Comparison of ENCODE assay signal across 1 cellular context in the genomic region with DNA sequence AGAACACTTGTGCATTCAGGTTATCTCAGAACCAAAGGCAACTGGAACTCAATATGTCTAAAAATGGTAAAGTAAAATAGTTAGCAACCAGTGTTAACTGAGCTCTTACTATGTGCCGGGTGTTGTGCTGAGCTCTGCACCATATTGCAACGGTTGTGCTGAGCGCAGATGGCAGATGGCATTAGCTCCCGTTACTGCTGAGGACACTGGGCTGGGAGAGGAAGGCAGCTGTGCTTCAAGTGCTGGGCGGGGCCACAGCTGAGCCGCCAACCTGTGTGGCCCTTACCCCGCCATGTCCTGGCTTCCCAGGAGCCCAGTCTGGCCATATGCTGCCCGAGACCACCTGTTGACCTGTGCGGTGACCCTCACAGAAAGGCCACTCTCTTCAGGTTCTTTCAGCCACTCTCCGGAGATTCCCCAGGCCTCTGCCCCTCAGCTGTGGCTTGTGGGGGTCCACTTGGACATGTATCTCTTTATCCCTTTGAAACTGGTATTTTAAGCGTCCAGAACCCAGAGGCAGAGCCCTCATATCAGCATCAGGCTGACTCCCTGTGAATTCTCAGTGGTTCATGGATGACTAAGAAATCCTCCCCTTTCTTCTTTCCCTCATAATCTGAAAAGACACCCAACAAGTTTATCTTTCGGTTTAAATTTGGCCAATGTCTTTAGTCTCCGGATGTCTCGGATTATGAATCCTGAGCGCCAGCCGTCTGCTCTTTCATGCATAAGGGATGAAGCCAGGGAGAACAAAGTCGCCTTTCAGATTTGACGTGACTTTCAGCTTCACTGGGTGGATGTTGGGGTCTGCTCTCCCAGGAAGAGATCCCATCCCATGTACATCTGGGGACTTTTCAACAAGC.
TF ChIP-seq lines count a peak whose summit lies in the region.

No MANE protein-coding gene starts in this region.

TF ChIP-seq in HepG2, 621 proteins besides CTCF, POLR2A, EP300 and RAD21:
- no peak for TF ChIP-seq RBM22 (optimal IDR thresholded peaks at IDR 0.05; ENCODE audit: low read length)
- no peak for TF ChIP-seq ZSCAN30 (CRISPR knock-in tag; IDR thresholded peaks at IDR 0.05)
- TF ChIP-seq, protein P1, sequence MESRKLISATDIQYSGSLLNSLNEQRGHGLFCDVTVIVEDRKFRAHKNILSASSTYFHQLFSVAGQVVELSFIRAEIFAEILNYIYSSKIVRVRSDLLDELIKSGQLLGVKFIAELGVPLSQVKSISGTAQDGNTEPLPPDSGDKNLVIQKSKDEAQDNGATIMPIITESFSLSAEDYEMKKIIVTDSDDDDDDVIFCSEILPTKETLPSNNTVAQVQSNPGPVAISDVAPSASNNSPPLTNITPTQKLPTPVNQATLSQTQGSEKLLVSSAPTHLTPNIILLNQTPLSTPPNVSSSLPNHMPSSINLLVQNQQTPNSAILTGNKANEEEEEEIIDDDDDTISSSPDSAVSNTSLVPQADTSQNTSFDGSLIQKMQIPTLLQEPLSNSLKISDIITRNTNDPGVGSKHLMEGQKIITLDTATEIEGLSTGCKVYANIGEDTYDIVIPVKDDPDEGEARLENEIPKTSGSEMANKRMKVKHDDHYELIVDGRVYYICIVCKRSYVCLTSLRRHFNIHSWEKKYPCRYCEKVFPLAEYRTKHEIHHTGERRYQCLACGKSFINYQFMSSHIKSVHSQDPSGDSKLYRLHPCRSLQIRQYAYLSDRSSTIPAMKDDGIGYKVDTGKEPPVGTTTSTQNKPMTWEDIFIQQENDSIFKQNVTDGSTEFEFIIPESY (CRISPR knock-in tag; IDR thresholded peaks at IDR 0.05): peak; percentile 59; the same call in 1 of the 2 replicates
